ENCODE assay signal across 29 cellular contexts in the genomic region with DNA sequence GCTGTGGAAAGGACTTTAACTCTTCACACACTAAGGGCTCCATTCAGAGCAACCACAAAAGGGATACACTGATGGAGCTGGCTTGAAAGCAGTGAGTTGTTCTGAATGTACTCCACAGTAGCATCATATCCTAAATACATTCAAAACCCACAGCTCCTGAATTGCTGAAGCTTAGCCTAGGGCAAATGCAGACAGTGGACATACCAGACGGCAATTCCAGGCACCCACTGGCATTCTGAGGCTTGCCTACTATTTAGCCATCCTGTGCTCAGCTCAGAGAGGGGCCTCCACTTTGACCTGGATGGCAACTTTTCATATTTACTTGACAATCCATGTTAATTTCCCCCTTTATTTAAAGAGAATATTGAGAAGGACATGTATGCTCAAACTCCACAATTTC.
"Had no signal": no experiment of that assay in that cellular context is flagged by ENCODE, and none has a peak within 500 bp of the region (broad histone marks: within the 10 kb centered on the region; RNA-seq: fewer than 3 reads in every experiment).

No MANE protein-coding gene starts in this region.

- H3K27me3 Mint-ChIP-seq: naive B cell, progenitor cell of endocrine pancreas had no signal

- H3K9me3 Mint-ChIP-seq: naive thymus-derived CD8-positive, alpha-beta T cell; natural killer cell treated with Interleukin-12 subunit alpha and Interleukin-12 subunit beta and Interleukin-15 and Interleukin-18, amount 100 ng/mL, for 72 hours; nephron progenitor cell; neural crest cell; stimulated activated effector memory CD8-positive, alpha-beta T cell treated with anti-CD3 and anti-CD28 coated beads, Interleukin-12 subunit alpha, Interleukin-12 subunit beta, amount 100 ng/mL, for 72 hours; stimulated activated naive CD8-positive, alpha-beta T cell treated with anti-CD3 and anti-CD28 coated beads, Interleukin-15, amount 100 ng/mL, for 72 hours had no signal

- H3K4me1 Mint-ChIP-seq: neural crest cell; stimulated activated effector memory CD8-positive, alpha-beta T cell treated with anti-CD3 and anti-CD28 coated beads, Interleukin-12 subunit alpha, Interleukin-12 subunit beta, amount 100 ng/mL, for 72 hours had no signal

- H3K4me3 Mint-ChIP-seq: naive B cell; naive thymus-derived CD8-positive, alpha-beta T cell; natural killer cell treated with Interleukin-12 subunit alpha and Interleukin-12 subunit beta and Interleukin-15 and Interleukin-18, amount 100 ng/mL, for 72 hours; nephron progenitor cell; neural crest cell; stimulated activated effector memory CD8-positive, alpha-beta T cell treated with anti-CD3 and anti-CD28 coated beads, Interleukin-12 subunit alpha, Interleukin-12 subunit beta, amount 100 ng/mL, for 72 hours; stimulated activated naive CD8-positive, alpha-beta T cell treated with anti-CD3 and anti-CD28 coated beads, Interleukin-15, amount 100 ng/mL, for 72 hours had no signal

- H3K9me3 ChIP-seq: neutrophil, pancreas, psoas muscle, suprapubic skin, testis, tibial artery, transverse colon, upper lobe of right lung, uterus had no signal

- H3K27ac ChIP-seq: neutrophil, pancreas, psoas muscle, suprapubic skin, testis, tibial artery, transverse colon, upper lobe of right lung, uterus had no signal

- H3K4me3 ChIP-seq: pancreas, psoas muscle, suprapubic skin, testis, tibial artery, transverse colon, upper lobe of right lung, uterus had no signal

- H3K27ac Mint-ChIP-seq: naive thymus-derived CD8-positive, alpha-beta T cell; natural killer cell treated with Interleukin-12 subunit alpha and Interleukin-12 subunit beta and Interleukin-15 and Interleukin-18, amount 100 ng/mL, for 72 hours; nephron progenitor cell; progenitor cell of endocrine pancreas; stimulated activated effector memory CD8-positive, alpha-beta T cell treated with anti-CD3 and anti-CD28 coated beads, Interleukin-12 subunit alpha, Interleukin-12 subunit beta, amount 100 ng/mL, for 72 hours; stimulated activated naive CD8-positive, alpha-beta T cell treated with anti-CD3 and anti-CD28 coated beads, Interleukin-15, amount 100 ng/mL, for 72 hours had no signal

- H3K4me1 ChIP-seq: pancreas, psoas muscle, suprapubic skin, testis, tibial artery, transverse colon, upper lobe of right lung, uterus had no signal

- DNase-seq: naive B cell; naive thymus-derived CD8-positive, alpha-beta T cell; nephron progenitor cell; nucleus accumbens; pancreas; posterior cingulate gyrus; psoas muscle; right cardiac atrium; small intestine; stimulated activated CD4-positive, alpha-beta T cell treated with anti-CD3 and anti-CD28 coated beads, Interleukin-15, amount 100 ng/mL, for 24 hours; stimulated activated CD4-positive, alpha-beta T cell treated with anti-CD3 and anti-CD28 coated beads, Interleukin-2, amount 100 ng/mL, for 24 hours; stimulated activated CD4-positive, alpha-beta T cell treated with anti-CD3 and anti-CD28 coated beads, Interleukin-2, amount 100 ng/mL, for 48 hours; stimulated activated CD4-positive, alpha-beta T cell treated with anti-CD3 and anti-CD28 coated beads, Interleukin-4, amount 100 ng/mL, for 24 hours; stimulated activated naive CD4-positive, alpha-beta T cell; stimulated activated naive CD8-positive, alpha-beta T cell treated with anti-CD3 and anti-CD28 coated beads, Interleukin-15, amount 100 ng/mL, for 72 hours; stimulated activated naive CD8-positive, alpha-beta T cell treated with anti-CD3 and anti-CD28 coated beads, Interleukin-15, Interleukin-2, amounts not matched to agents 100 U/mL and 50 U/mL, for 24 hours; substantia nigra; testis; tibial artery; transverse colon; upper lobe of right lung; uterus had no signal

- ATAC-seq: naive thymus-derived CD8-positive, alpha-beta T cell; natural killer cell treated with Interleukin-12 subunit alpha and Interleukin-12 subunit beta and Interleukin-15 and Interleukin-18, amount 100 ng/mL, for 72 hours; pancreas; psoas muscle; right cardiac atrium; sciatic nerve; stimulated activated effector memory CD8-positive, alpha-beta T cell treated with anti-CD3 and anti-CD28 coated beads, Interleukin-12 subunit alpha, Interleukin-12 subunit beta, amount 100 ng/mL, for 72 hours; stimulated activated naive CD8-positive, alpha-beta T cell treated with anti-CD3 and anti-CD28 coated beads, Interleukin-15, amount 100 ng/mL, for 72 hours; stimulated activated naive CD8-positive, alpha-beta T cell treated with anti-CD3 and anti-CD28 coated beads, Interleukin-15, Interleukin-2, amounts not matched to agents 100 U/mL and 50 U/mL, for 24 hours; upper lobe of right lung had no signal

- H3K27me3 ChIP-seq: neutrophil, pancreas, suprapubic skin, testis, tibial artery, transverse colon, upper lobe of right lung, uterus had no signal

- H3K36me3 Mint-ChIP-seq: naive B cell; naive thymus-derived CD8-positive, alpha-beta T cell; natural killer cell treated with Interleukin-12 subunit alpha and Interleukin-12 subunit beta and Interleukin-15 and Interleukin-18, amount 100 ng/mL, for 72 hours; stimulated activated effector memory CD8-positive, alpha-beta T cell treated with anti-CD3 and anti-CD28 coated beads, Interleukin-12 subunit alpha, Interleukin-12 subunit beta, amount 100 ng/mL, for 72 hours had no signal

- H3K36me3 ChIP-seq: neutrophil, pancreas, suprapubic skin, tibial artery, transverse colon, upper lobe of right lung, uterus had no signal
